Comparison of ENCODE assay signal across 8 cellular contexts in genomic region chr7:41732279-41733062, GRCh38. TPM values are rescaled to one million over a fixed set of nuclear protein-coding genes. Genes with fewer than 3 reads are reported as not detected.
DNase-seq lines count a peak whose midpoint lies in the region; ATAC-seq and TF ChIP-seq lines count a peak whose summit lies in the region.

No MANE protein-coding gene starts in this region.

- H3K27me3 Mint-ChIP-seq in activated T-cell treated with anti-CD3 and anti-CD28 coated beads, Interleukin-2, amount 50 U/mL, for 4 hours (ENCODE audit: low read depth) = peaks cover 7% of the 10 kb centered on the region

- WGBS in thyroid gland, 2 donors = 63 to 66% methylated on average over 12 of the region's 12 CpGs

- no peak overlapping the region for H3K27ac ChIP-seq in vagina
- H3K27ac ChIP-seq in thyroid gland = no peak overlapping the region

- no peak overlapping the region for H3K4me3 Mint-ChIP-seq in activated T-cell treated with anti-CD3 and anti-CD28 coated beads, Interleukin-2, amount 50 U/mL, for 4 hours

- H3K4me1 Mint-ChIP-seq in activated T-cell treated with anti-CD3 and anti-CD28 coated beads, Interleukin-2, amount 50 U/mL, for 4 hours (ENCODE audit: low read depth) = peaks cover 6% of the 10 kb centered on the region

- H3K9me3 Mint-ChIP-seq in activated T-cell treated with anti-CD3 and anti-CD28 coated beads, Interleukin-2, amount 50 U/mL, for 4 hours = peaks cover 3% of the 10 kb centered on the region

- H3K27me3 ChIP-seq in vagina (no peaks in the 10 kb centered on the region), thyroid gland (no peaks in the 10 kb centered on the region)

- no peak overlapping the region for H3K4me3 ChIP-seq in fibroblast of the aortic adventitia (ENCODE audit: low read depth, low read length)
- H3K4me3 ChIP-seq in vagina = no peak overlapping the region
- no peak overlapping the region for H3K4me3 ChIP-seq in thyroid gland (replicated peaks in 1 of 3)

- H3K36me3 ChIP-seq in vagina = no peaks in the 10 kb centered on the region
- no peaks in the 10 kb centered on the region for H3K36me3 ChIP-seq in thyroid gland

- TF ChIP-seq CTCF in fibroblast of the aortic adventitia (IDR thresholded peaks at IDR 0.05; ENCODE audit: insufficient read depth, low read length) (peak; percentile 28), vagina (IDR thresholded peaks at IDR 0.05) (peak in 2 of 3 experiments; percentile 8 to 35), thyroid gland (IDR thresholded peaks at IDR 0.05) (peak in 3 of 6 experiments; percentile 39 to 47 (median 40))

- no peaks in the 10 kb centered on the region for H3K36me3 Mint-ChIP-seq in activated T-cell treated with anti-CD3 and anti-CD28 coated beads, Interleukin-2, amount 50 U/mL, for 4 hours (ENCODE audit: insufficient read depth)

- no peak for TF ChIP-seq POLR2A in vagina (IDR thresholded peaks at IDR 0.05)
- no peak for TF ChIP-seq POLR2A in thyroid gland (IDR thresholded peaks at IDR 0.05)

- H3K9me3 ChIP-seq in vagina (no peaks in the 10 kb centered on the region), thyroid gland (no peaks in the 10 kb centered on the region)

- DNase-seq in CD1c-positive myeloid dendritic cell (ENCODE audit: extremely low spot score) = peak; percentile 67
- peak; percentile 43 for DNase-seq in NOMO-1 treated with DMSO at 0.1 percent for 48 hours (lab: John Stamatoyannopoulos, UW; ENCODE audit: unreplicated experiment)
- DNase-seq in fibroblast of the aortic adventitia (ENCODE audit: low read depth) = peak; percentile 54
- DNase-seq in vagina (ENCODE audit: extremely low spot score in 2 of 2) = no peak
- no peak for DNase-seq in NCI-H748 (lab: John Stamatoyannopoulos, UW; ENCODE audit: unreplicated experiment)
- no peak for DNase-seq in thyroid gland
- DNase-seq in activated T-cell treated with anti-CD3 and anti-CD28 coated beads, Interleukin-2, amount 50 U/mL, for 4 hours = no peak

- intact Hi-C loops in vagina (cut with DNase I) (no loop called here), thyroid gland (cut with DNase I) (no loop called here)

- H3K4me1 ChIP-seq in vagina (no peaks in the 10 kb centered on the region), thyroid gland (no peaks in the 10 kb centered on the region)

- ATAC-seq in GM21526 (IDR thresholded peaks at IDR 0.05; ENCODE audit: low FRiP score, unreplicated experiment) = peak; percentile 11
- ATAC-seq in activated T-cell treated with anti-CD3 and anti-CD28 coated beads, Interleukin-2, amount 50 U/mL, for 4 hours = no peak

RNA-seq across cellular contexts. Expression of gene INHBA, which starts 29.6 kb away (rescaled TPM):
- total RNA-seq in fibroblast of the aortic adventitia (ENCODE audit: low replicate concordance) = 14.7 and 20.0 TPM in 2 replicates
- total RNA-seq in vagina = 2.2 TPM
- 1 to 10 TPM; 1.3 to 3.0 (median 1.5) TPM for total RNA-seq in thyroid gland
- total RNA-seq in activated T-cell treated with anti-CD3 and anti-CD28 coated beads, Interleukin-2, amount 50 U/mL, for 4 hours = under 1 TPM; 0.18 to 0.38 (median 0.28) TPM

Comparison
In these comparisons a context has a peak if more than half of its experiments do, and no peak if none do; other contexts are left out.
1. DNase-seq: peak in CD1c-positive myeloid dendritic cell (single experiment), NOMO-1 treated with DMSO at 0.1 percent for 48 hours (single experiment) and fibroblast of the aortic adventitia (single experiment); none in vagina (0 of 2), NCI-H748 (single experiment), thyroid gland (0 of 2) and activated T-cell treated with anti-CD3 and anti-CD28 coated beads, Interleukin-2, amount 50 U/mL, for 4 hours (single experiment).